In the genomic region with DNA sequence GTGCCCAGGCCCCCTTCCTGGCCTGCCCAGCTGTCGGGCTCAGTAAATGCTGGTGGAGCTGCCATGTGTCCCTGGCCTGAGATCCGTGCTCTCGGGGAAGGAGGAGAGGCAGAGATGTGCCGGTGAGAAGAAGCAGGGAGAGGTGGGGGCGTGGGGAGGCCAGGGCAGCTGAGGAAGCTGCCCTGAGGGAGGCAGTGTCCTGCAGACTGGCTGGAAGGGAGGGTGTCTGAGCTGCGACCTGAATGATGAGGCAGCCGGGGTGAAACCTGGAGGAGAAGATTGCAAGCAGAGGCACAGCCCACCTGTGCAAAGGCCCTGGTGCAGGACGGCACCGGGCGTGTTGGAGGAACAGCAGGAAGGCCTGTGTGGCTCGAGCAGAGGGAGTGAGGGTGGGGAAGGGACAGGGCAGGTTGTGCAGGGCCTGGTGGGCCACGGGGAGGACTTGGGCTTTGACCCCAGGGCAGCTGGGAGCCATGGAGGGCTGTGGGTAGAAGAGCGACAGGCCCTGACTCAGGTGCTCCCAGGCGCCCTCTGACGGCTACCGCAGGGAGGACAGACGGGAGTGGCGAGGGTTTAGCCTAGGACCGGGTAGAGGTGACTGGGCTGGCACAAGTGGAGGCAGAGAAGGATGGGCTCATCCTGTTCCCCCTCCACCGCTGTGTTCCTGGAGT, we compare ENCODE assay signal across 1 cellular context.
TF ChIP-seq lines count a peak whose summit lies in the region.

No MANE protein-coding gene starts in this region.

TF ChIP-seq in endothelial cell of umbilical vein, 7 proteins besides CTCF, POLR2A, EP300 and RAD21:
- no peak for TF ChIP-seq JUN (IDR thresholded peaks at IDR 0.05; ENCODE audit: borderline replicate concordance, insufficient read depth, insufficient read length, low read depth)
- TF ChIP-seq POLR2AphosphoS5 (IDR thresholded peaks at IDR 0.05; ENCODE audit: insufficient read depth, low read depth, low read length): no peak
- no peak for TF ChIP-seq GATA2 (IDR thresholded peaks at IDR 0.05; ENCODE audit: insufficient read depth, insufficient read length, low read depth, low read length)
- TF ChIP-seq MYC (IDR thresholded peaks at IDR 0.05; ENCODE audit: low read depth, low read length): no peak
- no peak for TF ChIP-seq FOS (IDR thresholded peaks at IDR 0.05; ENCODE audit: borderline replicate concordance, insufficient read depth, low read length)
- no peak for TF ChIP-seq EZH2 (IDR thresholded peaks at IDR 0.05; ENCODE audit: borderline replicate concordance, low read depth, low read length, severe bottlenecking)
- TF ChIP-seq MAX (IDR thresholded peaks at IDR 0.05; ENCODE audit: insufficient read depth, insufficient read length): no peak
